8 cellular contexts compared by ENCODE assay signal in the genomic region with DNA sequence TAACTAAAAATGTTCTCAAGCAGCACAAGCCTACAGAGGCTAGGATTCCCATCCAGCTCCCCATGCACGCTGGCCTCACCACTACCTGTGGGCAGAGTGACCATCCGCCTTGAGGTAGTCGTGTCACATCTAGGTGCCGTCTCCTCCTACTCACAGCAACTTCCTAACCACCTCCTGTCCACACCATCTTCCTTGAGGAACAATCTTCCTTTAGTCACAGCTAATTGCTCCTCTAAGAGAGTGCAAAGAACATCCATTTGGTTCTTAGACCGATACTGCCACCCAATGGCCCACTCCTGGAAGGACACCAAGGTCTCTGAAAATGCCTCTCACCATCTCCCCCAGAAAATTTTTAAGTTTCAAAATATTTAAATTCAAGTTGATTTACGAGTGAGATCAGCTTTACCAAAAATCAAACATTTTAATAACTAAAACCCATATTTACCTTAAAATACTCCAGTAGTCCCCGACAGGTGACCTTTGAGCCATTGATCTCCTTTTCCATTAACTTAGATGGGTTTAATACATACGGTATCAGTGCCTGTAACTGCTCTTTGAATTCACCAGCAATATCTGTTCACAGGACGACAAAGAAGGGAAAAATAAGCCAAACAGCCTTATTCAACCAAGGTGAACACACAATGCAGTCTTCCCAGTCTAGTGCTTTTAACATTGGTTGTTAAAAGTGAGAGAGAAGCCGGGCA. TPM values are rescaled to one million over a fixed set of nuclear protein-coding genes. Genes with fewer than 3 reads are reported as not detected.
A peak's percentile ranks its signal among the peaks of the same experiment; 100 is the strongest.
DNase-seq lines count a peak whose midpoint lies in the region; ATAC-seq and TF ChIP-seq lines count a peak whose summit lies in the region.

No MANE protein-coding gene starts in this region.

- in situ Hi-C loops in GM23248 (cut with MboI): no loop called here

- peaks cover 9 to 21% of the 10 kb centered on the region in 2 donors for H3K36me3 Mint-ChIP-seq in naive B cell
- peaks cover 35% of the 10 kb centered on the region for H3K36me3 Mint-ChIP-seq in stimulated activated memory B cell treated with anti-CD40 and anti-IgM and Interleukin-4, amounts not matched to agents 10 μg/mL and 1 μg/mL and 100 μg/mL, for 72 hours

- no peak overlapping the region for H3K4me2 ChIP-seq in GM23248 (ENCODE audit: unreplicated experiment)

- H3K27ac Mint-ChIP-seq in naive B cell: peak overlapping the region in 1 of 6 donors; percentile 57
- no peak overlapping the region for H3K27ac Mint-ChIP-seq in stimulated activated memory B cell treated with anti-CD40 and anti-IgM and Interleukin-4, amounts not matched to agents 10 μg/mL and 1 μg/mL and 100 μg/mL, for 72 hours

- peak; percentile 58 for DNase-seq in AG10803 (ENCODE audit: low read depth)
- peak; percentile 74 for DNase-seq in GM23248
- DNase-seq in NOMO-1 treated with DMSO at 0.1 percent for 48 hours (lab: John Stamatoyannopoulos, UW; ENCODE audit: unreplicated experiment): peak; percentile 51
- peak; percentile 77 for DNase-seq in activated CD8-positive, alpha-beta memory T cell treated with anti-CD3 and anti-CD28 coated beads, Interleukin-2, amount 50 U/mL, for 4 hours
- DNase-seq in epidermal melanocyte (ENCODE audit: insufficient read length, low spot score): peak; percentile 68
- peak; percentile 44 for DNase-seq in naive B cell

- H3K27ac ChIP-seq in GM23248: no peak overlapping the region

- no peak overlapping the region for H3K4me3 Mint-ChIP-seq in naive B cell
- H3K4me3 Mint-ChIP-seq in stimulated activated memory B cell treated with anti-CD40 and anti-IgM and Interleukin-4, amounts not matched to agents 10 μg/mL and 1 μg/mL and 100 μg/mL, for 72 hours: no peak overlapping the region

- H3K4me1 Mint-ChIP-seq in naive B cell: peaks cover 5 to 14% (median 6%) of the 10 kb centered on the region in 3 donors
- peaks cover 10% of the 10 kb centered on the region for H3K4me1 Mint-ChIP-seq in stimulated activated memory B cell treated with anti-CD40 and anti-IgM and Interleukin-4, amounts not matched to agents 10 μg/mL and 1 μg/mL and 100 μg/mL, for 72 hours

- H3K9ac ChIP-seq in GM23248: no peak overlapping the region

- H3K9me3 Mint-ChIP-seq in naive B cell: no peaks in the 10 kb centered on the region
- H3K9me3 Mint-ChIP-seq in stimulated activated memory B cell treated with anti-CD40 and anti-IgM and Interleukin-4, amounts not matched to agents 10 μg/mL and 1 μg/mL and 100 μg/mL, for 72 hours: no peaks in the 10 kb centered on the region

- H3F3A ChIP-seq in GM23248 (ENCODE audit: insufficient read depth): peaks cover 9% of the 10 kb centered on the region; the same call in 1 of the 2 replicates

- H3K27me3 ChIP-seq in GM23248 (replicated peaks; ENCODE audit: insufficient read depth): no peaks in the 10 kb centered on the region

- no peaks in the 10 kb centered on the region for H3K27me3 Mint-ChIP-seq in naive B cell
- no peaks in the 10 kb centered on the region for H3K27me3 Mint-ChIP-seq in stimulated activated memory B cell treated with anti-CD40 and anti-IgM and Interleukin-4, amounts not matched to agents 10 μg/mL and 1 μg/mL and 100 μg/mL, for 72 hours

- no peaks in the 10 kb centered on the region for H3K9me3 ChIP-seq in GM23248 (ENCODE audit: low read depth)

- 0 out of 2 replicates have a peak, but pooled peaks cover 3% of the 10 kb centered on the region for H3K4me1 ChIP-seq in GM23248 (ENCODE audit: insufficient read depth)

- H4K20me1 ChIP-seq in GM23248 (ENCODE audit: insufficient read depth): no peaks in the 10 kb centered on the region

- peak; percentile 87 for TF ChIP-seq CTCF in AG10803 (conservative IDR thresholded peaks at IDR 0.05; ENCODE audit: low read length)

- peaks cover 39% of the 10 kb centered on the region for H3K79me2 ChIP-seq in GM23248 (ENCODE audit: insufficient read depth)

- H2AFZ ChIP-seq in GM23248: no peak overlapping the region

- H3K4me3 ChIP-seq in AG10803 (ENCODE audit: low read length) (no peak overlapping the region), GM23248 (no peak overlapping the region)

- ATAC-seq in naive B cell (ENCODE audit: low read depth in 2 of 2) (peak; percentile 37 to 53), GM19351 (IDR thresholded peaks at IDR 0.05; ENCODE audit: unreplicated experiment) (no peak)
- ATAC-seq in stimulated activated memory B cell treated with anti-CD40 and anti-IgM and Interleukin-4, amounts not matched to agents 10 μg/mL and 1 μg/mL and 100 μg/mL, for 72 hours: peak; percentile 55

- H3K36me3 ChIP-seq in GM23248 (ENCODE audit: low read depth): peaks cover 64% of the 10 kb centered on the region

- H3K9me2 ChIP-seq in GM23248 (ENCODE audit: insufficient read depth): no peaks in the 10 kb centered on the region

- 68 to 69% methylated on average over 10 of the region's 10 CpGs for WGBS in GM23248 (ENCODE audit: low coverage in 1 of 2, low lambda C conversion rate in 2 of 2, missing lambda C conversion rate in 2 of 2), 2 experiments

RNA-seq across cellular contexts. Expression of a gene that starts 21.7 kb away (rescaled TPM):
- total RNA-seq in GM23248 (2014; rRNA removed; shearing (Covaris generic)): 1.8 and 4.3 TPM in 2 replicates
- 4.2 and 4.9 TPM in 2 replicates for polyA plus RNA-seq in GM23248 (2016; fragmentation: Nextera tagmentation; extraction: Ambion mirVana)
- polyA plus RNA-seq in naive B cell (ENCODE audit: low read depth in 6 of 6): under 1 TPM in 3 of 6 donors, not detected in 3; 0.21 to 0.40 (median 0.38) TPM

RNA-seq across cellular contexts. Expression of a gene that starts 35.3 kb away (rescaled TPM):
- 199 and 210 TPM in 2 replicates for total RNA-seq in GM23248 (2014; rRNA removed; shearing (Covaris generic))
- polyA plus RNA-seq in GM23248 (2016; fragmentation: Nextera tagmentation; extraction: Ambion mirVana): 79.5 and 79.9 TPM in 2 replicates
- polyA plus RNA-seq in naive B cell (ENCODE audit: low read depth in 6 of 6): 10 to 100 TPM; 15.9 to 22.4 (median 20.8) TPM

RNA-seq across cellular contexts. Expression of a gene that starts 45.4 kb away (rescaled TPM):
- 66.9 and 113 TPM in 2 replicates for total RNA-seq in GM23248 (2014; rRNA removed; shearing (Covaris generic))
- polyA plus RNA-seq in GM23248 (2016; fragmentation: Nextera tagmentation; extraction: Ambion mirVana): 123 and 127 TPM in 2 replicates
- polyA plus RNA-seq in naive B cell (ENCODE audit: low read depth in 6 of 6): 10 to 100 TPM; 20.6 to 59.8 (median 27.8) TPM
